Comparison of ENCODE assay signal across 8 cellular contexts in the genomic region with DNA sequence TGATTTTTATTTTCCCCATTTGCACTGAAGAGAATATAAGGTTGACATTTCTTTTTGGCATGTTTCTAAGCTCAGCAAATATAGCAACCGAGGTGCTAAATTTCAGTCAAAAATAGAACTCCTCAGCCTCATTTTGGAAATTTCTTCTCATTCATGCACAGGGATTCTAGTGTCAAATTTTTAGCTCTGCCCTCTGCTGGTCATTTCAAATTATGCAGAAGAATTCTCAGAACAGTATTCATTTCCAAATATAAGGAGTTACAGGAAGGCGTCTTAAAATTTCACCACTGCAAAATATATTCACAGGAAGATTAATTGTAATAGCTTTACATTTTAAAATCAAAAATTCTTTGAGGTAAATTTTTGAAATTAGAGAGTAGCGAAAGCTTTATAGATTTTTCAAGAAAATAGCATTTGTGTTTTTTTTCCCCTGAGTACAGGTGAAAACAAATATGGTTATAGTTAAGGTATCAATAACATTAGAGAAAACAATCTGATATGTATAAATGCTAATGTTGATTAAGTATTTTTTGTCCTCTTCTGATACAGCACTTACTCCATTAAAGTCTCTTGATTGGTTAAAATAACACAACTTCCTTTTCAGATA. TPM values are rescaled to one million over a fixed set of nuclear protein-coding genes. Genes with fewer than 3 reads are reported as not detected.
A peak's percentile ranks its signal among the peaks of the same experiment; 100 is the strongest.
DNase-seq lines count a peak whose midpoint lies in the region; ATAC-seq, FAIRE-seq and TF ChIP-seq lines count a peak whose summit lies in the region.

No MANE protein-coding gene starts in this region.

- H3K4me3 ChIP-seq in BE2C (ENCODE audit: low read depth, low read length) (no peak overlapping the region), WI38 (ENCODE audit: low read depth, low read length) (no peak overlapping the region)

- H3K27ac Mint-ChIP-seq in T-helper 2 cell treated with Interferon-gamma antibody and Interleukin-4, amounts not matched to agents 5 μg/mL and 100 μg/mL, for 36 hours, result no peak overlapping the region

- H3K9me3 ChIP-seq in BE2C, result no peaks in the 10 kb centered on the region

- peaks cover 5% of the 10 kb centered on the region; the same call in 1 of the 2 replicates for H3K4me1 ChIP-seq in BE2C

- no peak for DNase-seq in BE2C
- DNase-seq in GM19238 (ENCODE audit: insufficient read length, low spot score), result peak; percentile 2
- peak; percentile 63 for DNase-seq in NCI-H1092 (lab: John Stamatoyannopoulos, UW)
- DNase-seq in T-helper 2 cell treated with Interferon-gamma antibody and Interleukin-4, amounts not matched to agents 5 μg/mL and 100 μg/mL, for 36 hours (ENCODE audit: low spot score), result no peak

- no peaks in the 10 kb centered on the region for H3K27me3 Mint-ChIP-seq in T-helper 2 cell treated with Interferon-gamma antibody and Interleukin-4, amounts not matched to agents 5 μg/mL and 100 μg/mL, for 36 hours (ENCODE audit: low read depth)

- FAIRE-seq in islet of Langerhans (lab: Jason Lieb, UNC), result peak; percentile 99

- no peaks in the 10 kb centered on the region for H3K9me3 Mint-ChIP-seq in T-helper 2 cell treated with Interferon-gamma antibody and Interleukin-4, amounts not matched to agents 5 μg/mL and 100 μg/mL, for 36 hours

- no peaks in the 10 kb centered on the region for H3K36me3 ChIP-seq in BE2C

- no peaks in the 10 kb centered on the region for H3K4me1 Mint-ChIP-seq in T-helper 2 cell treated with Interferon-gamma antibody and Interleukin-4, amounts not matched to agents 5 μg/mL and 100 μg/mL, for 36 hours (ENCODE audit: low read depth)

- no peaks in the 10 kb centered on the region for H3K36me3 Mint-ChIP-seq in T-helper 2 cell treated with Interferon-gamma antibody and Interleukin-4, amounts not matched to agents 5 μg/mL and 100 μg/mL, for 36 hours (ENCODE audit: low read depth)

- ATAC-seq in GM19328 (IDR thresholded peaks at IDR 0.05; ENCODE audit: unreplicated experiment), result no peak
- no peak for ATAC-seq in HG03571 (IDR thresholded peaks at IDR 0.05; ENCODE audit: unreplicated experiment)

- H3K4me3 Mint-ChIP-seq in T-helper 2 cell treated with Interferon-gamma antibody and Interleukin-4, amounts not matched to agents 5 μg/mL and 100 μg/mL, for 36 hours, result no peak overlapping the region

- TF ChIP-seq CTCF in BE2C (IDR thresholded peaks at IDR 0.05; ENCODE audit: low read depth, low read length), result peak; percentile 74
- TF ChIP-seq CTCF in WI38 (IDR thresholded peaks at IDR 0.05; ENCODE audit: low read depth, low read length), result peak; percentile 39; the same call in 1 of the 2 replicates

- no peaks in the 10 kb centered on the region for H3K27me3 ChIP-seq in BE2C

RNA-seq across cellular contexts. Expression of a gene that starts 57.9 kb away (rescaled TPM):
- polyA plus RNA-seq in BE2C (2012; ENCODE audit: insufficient read depth, insufficient read length, low read depth), result 1.1 TPM

Comparison
In these comparisons a context has a peak if more than half of its experiments do, and no peak if none do; other contexts are left out.
1. DNase-seq: peak in GM19238 (single experiment) and NCI-H1092 (single experiment); none in BE2C (single experiment) and T-helper 2 cell treated with Interferon-gamma antibody and Interleukin-4, amounts not matched to agents 5 μg/mL and 100 μg/mL, for 36 hours (single experiment).